ENCODE assay signal across 23 cellular contexts in the genomic region with DNA sequence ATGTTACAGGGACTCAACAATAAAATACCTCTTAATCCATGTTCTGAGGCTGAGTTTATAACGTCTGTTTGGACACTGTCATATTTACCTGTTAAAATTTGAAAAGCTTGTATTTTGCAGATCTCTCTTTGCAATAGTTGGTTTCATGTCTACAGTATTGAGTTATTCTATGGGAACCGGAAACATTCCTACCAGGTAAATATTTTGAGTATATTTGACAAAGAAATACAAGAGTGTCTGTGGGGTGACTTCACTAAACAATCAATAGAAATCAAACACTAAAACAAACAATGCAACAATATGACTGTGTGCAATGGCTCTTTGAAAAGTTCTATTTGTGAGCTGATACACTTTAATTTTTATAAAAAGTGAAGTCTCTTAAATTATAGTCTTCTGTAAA. TPM values are rescaled to one million over a fixed set of nuclear protein-coding genes. Genes with fewer than 3 reads are reported as not detected.
"Had no signal": no experiment of that assay in that cellular context is flagged by ENCODE, and none has a peak within 500 bp of the region (broad histone marks: within the 10 kb centered on the region; RNA-seq: fewer than 3 reads in every experiment).

No MANE protein-coding gene starts in this region.

- H3K27me3 Mint-ChIP-seq: activated naive CD4-positive, alpha-beta T cell treated with anti-CD3 and anti-CD28 coated beads, Interleukin-2, amount 10 ng/mL, durations not matched to agents 7 days and 5 days; activated naive CD8-positive, alpha-beta T cell treated with anti-CD3 and anti-CD28 coated beads, Interleukin-2, amount 10 ng/mL, durations not matched to agents 7 days and 5 days; natural killer cell treated with Interleukin-12 subunit alpha and Interleukin-12 subunit beta and Interleukin-15 and Interleukin-18, amount 100 ng/mL, for 72 hours had no signal

- H2AFZ ChIP-seq: hepatocyte had no signal

- H3K79me2 ChIP-seq: hepatocyte had no signal

- H3K27ac ChIP-seq: ascending aorta, brain microvascular endothelial cell, coronary artery, dorsolateral prefrontal cortex, gastroesophageal sphincter, hepatocyte, left ventricle myocardium inferior, tibial nerve had no signal

- H3K9me3 ChIP-seq: ascending aorta, gastroesophageal sphincter, left ventricle myocardium inferior, tibial nerve had no signal

- DNase-seq: activated CD4-positive, alpha-beta T cell treated with anti-CD3 and anti-CD28 coated beads for 4 hours; activated CD4-positive, alpha-beta T cell treated with anti-CD3 and anti-CD28 coated beads, Interleukin-2, amount 50 U/mL, for 4 hours; activated CD8-positive, alpha-beta memory T cell treated with anti-CD3 and anti-CD28 coated beads for 24 hours; activated effector memory CD4-positive, alpha-beta T cell treated with Interleukin-2 at 50 U/mL for 16 hours; activated naive CD4-positive, alpha-beta T cell treated with anti-CD3 and anti-CD28 coated beads, Interleukin-2, amount 10 ng/mL, durations not matched to agents 7 days and 5 days; activated naive CD8-positive, alpha-beta T cell treated with anti-CD3 and anti-CD28 coated beads, Interleukin-2, amount 10 ng/mL, durations not matched to agents 7 days and 5 days; brain microvascular endothelial cell; dorsolateral prefrontal cortex; effector memory CD4-positive, alpha-beta T cell; islet precursor cell; left ventricle myocardium inferior; mesendoderm; posterior cingulate gyrus; right cardiac atrium; stimulated activated CD4-positive, alpha-beta T cell treated with anti-CD3 and anti-CD28 coated beads, Interleukin-2, amount 100 ng/mL, for 48 hours; stimulated activated naive CD4-positive, alpha-beta T cell treated with Interleukin-2 at 50 U/mL for 16 hours had no signal

- H3K27ac Mint-ChIP-seq: activated naive CD4-positive, alpha-beta T cell treated with anti-CD3 and anti-CD28 coated beads, Interleukin-2, amount 10 ng/mL, durations not matched to agents 7 days and 5 days; activated naive CD8-positive, alpha-beta T cell treated with anti-CD3 and anti-CD28 coated beads, Interleukin-2, amount 10 ng/mL, durations not matched to agents 7 days and 5 days; natural killer cell treated with Interleukin-12 subunit alpha and Interleukin-12 subunit beta and Interleukin-15 and Interleukin-18, amount 100 ng/mL, for 72 hours had no signal

- H3K4me3 ChIP-seq: ascending aorta, coronary artery, dorsolateral prefrontal cortex, gastroesophageal sphincter, hepatocyte, left ventricle myocardium inferior, lung, tibial nerve had no signal

- H3K4me1 Mint-ChIP-seq: activated naive CD4-positive, alpha-beta T cell treated with anti-CD3 and anti-CD28 coated beads, Interleukin-2, amount 10 ng/mL, durations not matched to agents 7 days and 5 days; activated naive CD8-positive, alpha-beta T cell treated with anti-CD3 and anti-CD28 coated beads, Interleukin-2, amount 10 ng/mL, durations not matched to agents 7 days and 5 days had no signal

- H3K4me3 Mint-ChIP-seq: activated naive CD4-positive, alpha-beta T cell treated with anti-CD3 and anti-CD28 coated beads, Interleukin-2, amount 10 ng/mL, durations not matched to agents 7 days and 5 days; activated naive CD8-positive, alpha-beta T cell treated with anti-CD3 and anti-CD28 coated beads, Interleukin-2, amount 10 ng/mL, durations not matched to agents 7 days and 5 days; natural killer cell treated with Interleukin-12 subunit alpha and Interleukin-12 subunit beta and Interleukin-15 and Interleukin-18, amount 100 ng/mL, for 72 hours had no signal

- H3K9me3 Mint-ChIP-seq: activated naive CD4-positive, alpha-beta T cell treated with anti-CD3 and anti-CD28 coated beads, Interleukin-2, amount 10 ng/mL, durations not matched to agents 7 days and 5 days; activated naive CD8-positive, alpha-beta T cell treated with anti-CD3 and anti-CD28 coated beads, Interleukin-2, amount 10 ng/mL, durations not matched to agents 7 days and 5 days had no signal

- H3K4me2 ChIP-seq: hepatocyte had no signal

- H3K4me1 ChIP-seq: ascending aorta, tibial nerve had no signal

- H3K36me3 ChIP-seq: ascending aorta, brain microvascular endothelial cell, gastroesophageal sphincter, left ventricle myocardium inferior, tibial nerve had no signal

- H3K27me3 ChIP-seq: ascending aorta, brain microvascular endothelial cell, dorsolateral prefrontal cortex, gastroesophageal sphincter, hepatocyte, tibial nerve had no signal

- H3K36me3 Mint-ChIP-seq: activated naive CD4-positive, alpha-beta T cell treated with anti-CD3 and anti-CD28 coated beads, Interleukin-2, amount 10 ng/mL, durations not matched to agents 7 days and 5 days; activated naive CD8-positive, alpha-beta T cell treated with anti-CD3 and anti-CD28 coated beads, Interleukin-2, amount 10 ng/mL, durations not matched to agents 7 days and 5 days; natural killer cell treated with Interleukin-12 subunit alpha and Interleukin-12 subunit beta and Interleukin-15 and Interleukin-18, amount 100 ng/mL, for 72 hours had no signal

RNA-seq across cellular contexts. Expression of gene CXCL8, which starts 47.7 kb away (rescaled TPM):
- total RNA-seq: ascending aorta had no signal
